In the genomic region with DNA sequence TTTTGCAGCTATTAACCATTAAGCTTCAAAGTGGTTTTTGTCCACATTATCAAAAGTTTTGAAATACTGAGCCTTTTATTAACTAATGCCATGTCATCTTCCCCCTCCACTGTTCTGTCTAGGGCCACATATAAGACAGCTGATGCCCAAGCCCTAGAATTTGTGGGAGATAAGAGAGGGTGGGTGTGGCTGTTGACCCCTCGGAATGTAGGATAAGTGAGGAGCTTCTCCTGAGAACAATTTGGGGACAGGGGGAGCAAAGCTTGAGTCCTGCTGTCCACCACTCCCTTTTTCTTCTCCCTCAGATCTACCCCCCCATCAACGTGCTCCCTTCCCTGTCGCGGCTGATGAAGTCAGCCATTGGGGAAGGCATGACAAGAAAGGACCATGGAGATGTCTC, we compare ENCODE assay signal across 17 cellular contexts. TPM values are rescaled to one million over a fixed set of nuclear protein-coding genes. Genes with fewer than 3 reads are reported as not detected.
"Had no signal": no experiment of that assay in that cellular context is flagged by ENCODE, and none has a peak within 500 bp of the region (broad histone marks: within the 10 kb centered on the region; RNA-seq: fewer than 3 reads in every experiment).

No MANE protein-coding gene starts in this region.

- H3K9me3 ChIP-seq: ascending aorta, body of pancreas, Peyer's patch, SJCRH30 had no signal

- H3K9me3 Mint-ChIP-seq: activated B cell treated with CpG ODN at 0.5 μM for 24 hours; activated CD4-positive, alpha-beta T cell treated with anti-CD3 and anti-CD28 coated beads, Interleukin-2, amount 10 ng/mL, durations not matched to agents 7 days and 5 days; activated naive CD4-positive, alpha-beta T cell treated with anti-CD3 and anti-CD28 coated beads, Interleukin-2, amount 50 U/mL, for 72 hours; activated naive CD8-positive, alpha-beta T cell treated with anti-CD3 and anti-CD28 coated beads, Interleukin-2, amount 50 U/mL, for 24 hours; IgD-negative memory B cell; T-helper 1 cell treated with Interleukin-12 subunit alpha and Interleukin-12 subunit beta and Interleukin-4 antibody, amounts not matched to agents 30 μg/mL and 1 μg/mL, for 36 hours had no signal

- H3K27ac ChIP-seq: ascending aorta, body of pancreas, Peyer's patch, RWPE1, SJCRH30 had no signal

- H3K4me1 ChIP-seq: SJCRH30 had no signal

- H3K36me3 Mint-ChIP-seq: activated naive CD4-positive, alpha-beta T cell treated with anti-CD3 and anti-CD28 coated beads, Interleukin-2, amount 50 U/mL, for 72 hours had no signal

- H3K27ac Mint-ChIP-seq: activated B cell treated with CpG ODN at 0.5 μM for 24 hours; activated CD4-positive, alpha-beta T cell treated with anti-CD3 and anti-CD28 coated beads, Interleukin-2, amount 10 ng/mL, durations not matched to agents 7 days and 5 days; activated naive CD8-positive, alpha-beta T cell treated with anti-CD3 and anti-CD28 coated beads, Interleukin-2, amount 50 U/mL, for 24 hours; T-helper 1 cell treated with Interleukin-12 subunit alpha and Interleukin-12 subunit beta and Interleukin-4 antibody, amounts not matched to agents 30 μg/mL and 1 μg/mL, for 36 hours had no signal

- H3K27me3 ChIP-seq: ascending aorta, body of pancreas, SJCRH30 had no signal

- H3K4me3 ChIP-seq: body of pancreas, SJCRH30 had no signal

- H3K36me3 ChIP-seq: ascending aorta, Peyer's patch, SJCRH30 had no signal

- DNase-seq: NCI-H1048, NCI-H187 treated with DMSO at 0.1 percent for 48 hours, NCI-H2081 treated with DMSO at 0.1 percent for 48 hours, NCI-H446, NCI-H524, SJCRH30 had no signal

RNA-seq across cellular contexts. Expression of a gene that starts 14.3 kb away (rescaled TPM):
- total RNA-seq: activated CD8-positive, alpha-beta T cell treated with anti-CD3 and anti-CD28 coated beads, Interleukin-2, amount 10 ng/mL, durations not matched to agents 7 days and 5 days had no signal
- polyA plus RNA-seq: IgD-negative memory B cell had no signal

RNA-seq across cellular contexts. Expression of a gene that starts 28.4 kb away (rescaled TPM):
- total RNA-seq: activated B cell treated with CpG ODN at 0.5 μM for 24 hours; activated CD4-positive, alpha-beta T cell treated with anti-CD3 and anti-CD28 coated beads, Interleukin-2, amount 10 ng/mL, durations not matched to agents 7 days and 5 days; activated CD8-positive, alpha-beta T cell treated with anti-CD3 and anti-CD28 coated beads, Interleukin-2, amount 10 ng/mL, durations not matched to agents 7 days and 5 days; ascending aorta had no signal
- polyA plus RNA-seq: IgD-negative memory B cell had no signal
